Comparison of ENCODE assay signal across 13 cellular contexts in the genomic region with DNA sequence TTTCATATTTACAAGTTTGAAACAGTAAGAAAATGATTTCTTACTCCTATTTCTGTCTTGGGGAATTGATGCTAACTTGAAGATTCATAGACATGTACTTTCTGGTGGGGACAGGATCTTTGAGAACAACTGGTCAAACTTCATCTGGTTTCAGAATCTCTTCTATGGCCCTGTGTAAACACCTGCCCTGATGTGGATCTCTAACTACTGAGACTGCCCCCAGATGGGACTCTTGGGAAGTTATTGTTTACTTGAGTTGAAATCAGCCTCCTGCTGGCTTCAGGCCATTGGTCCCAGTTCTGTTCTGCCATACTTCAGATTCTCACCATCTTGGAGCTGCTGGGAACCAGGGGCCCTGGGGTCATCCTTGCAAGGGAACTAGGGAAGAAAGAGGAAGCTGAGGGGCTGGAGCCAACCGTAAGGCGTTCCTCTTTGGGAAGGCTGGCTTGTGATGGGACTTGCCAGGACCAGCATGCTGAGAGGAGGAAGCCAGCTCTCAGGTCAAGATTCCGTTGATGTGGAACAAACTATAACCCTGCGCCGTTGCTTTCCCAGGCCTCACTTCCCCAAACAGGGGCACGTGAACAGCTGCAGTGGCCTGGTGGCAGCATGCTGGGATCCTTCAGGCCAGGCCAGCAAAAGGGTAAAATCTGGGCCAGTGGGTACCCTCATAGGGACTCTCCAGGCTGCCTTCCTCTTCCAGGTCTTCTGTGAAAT.
DNase-seq lines count a peak whose midpoint lies in the region; ATAC-seq and TF ChIP-seq lines count a peak whose summit lies in the region.
"Had no signal": no experiment of that assay in that cellular context is flagged by ENCODE, and none has a peak within 500 bp of the region (broad histone marks: within the 10 kb centered on the region; RNA-seq: fewer than 3 reads in every experiment).

No MANE protein-coding gene starts in this region.

- H3K4me1 Mint-ChIP-seq in activated B cell treated with CpG ODN at 0.5 μM for 24 hours, result peaks cover 74% of the 10 kb centered on the region

- H2BK120ac ChIP-seq in neuronal stem cell (ENCODE audit: low read depth, low read length), result no peak overlapping the region

- no peak overlapping the region for H3K27ac ChIP-seq in neuronal stem cell (replicated peaks; ENCODE audit: low read length)

- no peak overlapping the region for H3K14ac ChIP-seq in neuronal stem cell (ENCODE audit: low read length)

- no peaks in the 10 kb centered on the region for H3K36me3 ChIP-seq in neuronal stem cell (replicated peaks in 1 of 2; ENCODE audit: control insufficient read depth in 2 of 2, insufficient read depth in 2 of 2, low read length in 2 of 2)

- no peak overlapping the region for H2BK12ac ChIP-seq in neuronal stem cell (ENCODE audit: low read length)

- H3K27me3 ChIP-seq in neuronal stem cell (ENCODE audit: control insufficient read depth in 3 of 3, insufficient read depth in 3 of 3, low read depth in 1 of 3, low read length in 3 of 3), result no peaks in the 10 kb centered on the region

- peak; percentile 28 for TF ChIP-seq CTCF in GM13977 (IDR thresholded peaks at IDR 0.05; ENCODE audit: extremely low read depth, insufficient read depth, missing control alignments)
- no peak for TF ChIP-seq CTCF in activated B cell treated with CpG ODN at 0.5 μM for 24 hours (IDR thresholded peaks at IDR 0.05)

- H3K4me1 ChIP-seq in neuronal stem cell (ENCODE audit: control insufficient read depth in 2 of 2, insufficient read depth in 1 of 2, low read depth in 1 of 2, low read length in 2 of 2), result peaks cover 0 to 5% of the 10 kb centered on the region in 2 donors

- CTCF ChIA-PET in activated B cell treated with CpG ODN at 0.5 μM for 24 hours (lab: Charles Lee), result interaction anchor here (0.8 to 5.2 kb wide), 4 partner anchors 15 to 256 kb away, joined by 3 to 51 read pairs (median 20); no protein-coding TSS in a partner anchor

- in situ Hi-C loops in GM13977 (cut with MboI; ENCODE audit: low pct_unique_long_range_greater_than_20kb, low sequenced_read_pairs, unreplicated experiment), result no loop called here

- no peak overlapping the region for H4K91ac ChIP-seq in neuronal stem cell (ENCODE audit: low read depth, low read length, poor library complexity)

- no peak overlapping the region for H2BK15ac ChIP-seq in neuronal stem cell (ENCODE audit: low read length)

- no peaks in the 10 kb centered on the region for H3K79me1 ChIP-seq in neuronal stem cell (ENCODE audit: low read depth, low read length)

- peak overlapping the region; percentile 35 for H3K4me3 Mint-ChIP-seq in activated B cell treated with CpG ODN at 0.5 μM for 24 hours
- H3K4me3 Mint-ChIP-seq: naive thymus-derived CD4-positive, alpha-beta T cell had no signal

- no peaks in the 10 kb centered on the region for H3K27me3 Mint-ChIP-seq in activated B cell treated with CpG ODN at 0.5 μM for 24 hours

- H2AK5ac ChIP-seq in neuronal stem cell (ENCODE audit: low read depth, low read length), result no peak overlapping the region

- DNase-seq in GM13977 (ENCODE audit: low spot score) (no peak), activated B cell treated with CpG ODN at 0.5 μM for 24 hours (no peak), neuronal stem cell (ENCODE audit: low spot score) (no peak), HT-29 (ENCODE audit: low spot score) (no peak), T-helper 1 cell (no peak), activated gamma-delta T cell (lab: John Stamatoyannopoulos, UW) (no peak)
- DNase-seq in central memory CD4-positive, alpha-beta T cell, result no peak
- DNase-seq: activated CD4-positive, CD25-positive, alpha-beta regulatory T cell; naive thymus-derived CD4-positive, alpha-beta T cell; NCI-H2081 treated with DMSO at 0.1 percent for 48 hours; RPMI8226; stimulated activated CD4-positive, alpha-beta T cell treated with anti-CD3 and anti-CD28 coated beads, Interleukin-12 subunit alpha, Interleukin-12 subunit beta, amount 100 ng/mL, for 4 hours had no signal

- no peak overlapping the region for H3K4ac ChIP-seq in neuronal stem cell (ENCODE audit: low read length)

- no peak overlapping the region for H2BK5ac ChIP-seq in neuronal stem cell (ENCODE audit: low read length)

- no peak overlapping the region for H3K9ac ChIP-seq in neuronal stem cell (ENCODE audit: low read depth, low read length, poor library complexity)

- no peak overlapping the region for H3K23ac ChIP-seq in neuronal stem cell (ENCODE audit: low read depth, low read length, poor library complexity)

- peak overlapping the region; percentile 50 for H3K18ac ChIP-seq in neuronal stem cell (ENCODE audit: low read length)

- no peaks in the 10 kb centered on the region for H3K9me3 ChIP-seq in neuronal stem cell (replicated peaks in 1 of 2; ENCODE audit: control insufficient read depth in 2 of 2, insufficient read depth in 1 of 2, low read depth in 1 of 2, low read length in 2 of 2)

- intact Hi-C loops in activated B cell treated with CpG ODN at 0.5 μM for 24 hours (cut with micrococcal nuclease), result loop anchor here (2.0 kb wide), 4 partner anchors 57 to 269 kb away; a partner anchor contains a TSS

- ATAC-seq in HG02852 (IDR thresholded peaks at IDR 0.05; ENCODE audit: unreplicated experiment), result peak; percentile 28
- peak; percentile 13 for ATAC-seq in activated B cell treated with CpG ODN at 0.5 μM for 24 hours (ENCODE audit: low read depth)
- ATAC-seq: naive thymus-derived CD4-positive, alpha-beta T cell had no signal

- no peaks in the 10 kb centered on the region for H3K9me3 Mint-ChIP-seq in activated B cell treated with CpG ODN at 0.5 μM for 24 hours

- WGBS in neuronal stem cell (ENCODE audit: extremely low coverage in 2 of 2, insufficient read length in 2 of 2, insufficient replicate concordance in 1 of 2), 2 donors, result no CpG with 5 or more reads among the region's 6 CpGs

- H3K27ac Mint-ChIP-seq in activated B cell treated with CpG ODN at 0.5 μM for 24 hours, result peak overlapping the region; percentile 92

- no peak overlapping the region for H4K8ac ChIP-seq in neuronal stem cell (ENCODE audit: low read depth, low read length)

- H3K4me2 ChIP-seq in neuronal stem cell (ENCODE audit: insufficient read depth, low read length, poor library complexity, severe bottlenecking), result no peak overlapping the region

- POLR2A ChIA-PET in activated B cell treated with CpG ODN at 0.5 μM for 24 hours (lab: Charles Lee), result interaction anchor here (1.0 to 5.9 kb wide), 14 partner anchors 9 to 139 kb away, joined by 3 to 111 read pairs (median 29); a partner anchor contains a TSS

- H3K36me3 Mint-ChIP-seq in activated B cell treated with CpG ODN at 0.5 μM for 24 hours (ENCODE audit: low read depth), result no peaks in the 10 kb centered on the region
- H3K36me3 Mint-ChIP-seq: naive thymus-derived CD4-positive, alpha-beta T cell had no signal

- H2AFZ ChIP-seq in neuronal stem cell (ENCODE audit: low read length), result no peak overlapping the region

- H3K4me3 ChIP-seq in neuronal stem cell (ENCODE audit: low read length in 2 of 2), result no peak overlapping the region
